ENCODE assay signal across 18 cellular contexts in the genomic region with DNA sequence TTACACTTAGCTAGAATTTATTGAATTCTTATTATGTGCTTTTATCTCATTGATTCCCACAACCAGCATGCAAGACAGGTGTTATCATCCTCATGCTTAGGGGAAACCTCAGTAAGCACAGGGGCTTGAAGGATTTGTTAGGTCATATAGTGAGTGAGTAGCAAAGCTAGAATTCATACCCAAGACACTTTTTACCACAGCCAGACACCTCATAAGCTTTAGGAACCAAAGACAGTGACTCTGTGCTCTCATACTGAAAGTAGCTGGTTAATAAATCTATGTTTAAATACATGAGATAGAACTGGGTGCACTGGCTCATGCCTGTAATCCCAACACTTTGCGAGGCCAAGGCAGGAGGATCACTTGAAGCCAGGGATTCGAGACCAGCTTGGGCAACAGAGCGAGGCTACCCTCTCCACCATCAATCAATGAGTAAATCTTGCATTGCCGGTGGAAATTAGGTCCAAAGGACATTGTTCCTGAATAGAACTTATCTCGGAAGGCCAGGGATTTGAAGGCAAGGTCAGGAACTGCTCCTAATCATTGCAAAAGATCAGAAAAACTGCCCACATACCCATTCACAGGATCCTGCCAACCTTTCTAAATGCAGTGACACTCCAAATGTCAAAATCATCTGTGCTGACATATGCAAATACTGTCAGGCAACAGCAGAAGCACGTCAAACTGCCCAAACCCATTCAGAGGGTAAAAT.
DNase-seq lines count a peak whose midpoint lies in the region; ATAC-seq and TF ChIP-seq lines count a peak whose summit lies in the region.
"Had no signal": no experiment of that assay in that cellular context is flagged by ENCODE, and none has a peak within 500 bp of the region (broad histone marks: within the 10 kb centered on the region; RNA-seq: fewer than 3 reads in every experiment).

No MANE protein-coding gene starts in this region.

- H3K4me1 Mint-ChIP-seq in mesothelial cell of epicardium, result peaks cover 27% of the 10 kb centered on the region
- H3K4me1 Mint-ChIP-seq: activated naive CD8-positive, alpha-beta T cell treated with anti-CD3 and anti-CD28 coated beads, Interleukin-2, amount 10 ng/mL, durations not matched to agents 7 days and 5 days had no signal

- no peak overlapping the region for H3K27ac Mint-ChIP-seq in mesothelial cell of epicardium
- H3K27ac Mint-ChIP-seq: activated naive CD8-positive, alpha-beta T cell treated with anti-CD3 and anti-CD28 coated beads, Interleukin-2, amount 10 ng/mL, durations not matched to agents 7 days and 5 days; CD4-positive, alpha-beta T cell had no signal

- H3K4me3 ChIP-seq in neural cell (ENCODE audit: low read length) (no peak overlapping the region), ovary (no peak overlapping the region)
- H3K4me3 ChIP-seq: lung, spleen, thoracic aorta had no signal

- no peak overlapping the region for H2AFZ ChIP-seq in neural cell (ENCODE audit: low read depth, low read length)

- H3K4me2 ChIP-seq in neural cell (ENCODE audit: low read length), result no peak overlapping the region
- H3K4me2 ChIP-seq: KMS-11 had no signal

- no peaks in the 10 kb centered on the region for H3K79me2 ChIP-seq in neural cell (replicated peaks; ENCODE audit: insufficient read depth, low read length)

- WGBS in ovary, 3 donors, result 79 to 90% (median 86%) methylated on average over 6 of the region's 6 CpGs

- peak; percentile 90 for ATAC-seq in GM19043 (IDR thresholded peaks at IDR 0.05; ENCODE audit: low read depth, unreplicated experiment)
- peak; percentile 71 for ATAC-seq in HG02588 (IDR thresholded peaks at IDR 0.05; ENCODE audit: unreplicated experiment)
- peak; percentile 90 for ATAC-seq in HG03460 (IDR thresholded peaks at IDR 0.05; ENCODE audit: unreplicated experiment)

- H3K27me3 Mint-ChIP-seq in mesothelial cell of epicardium (ENCODE audit: low read depth), result no peaks in the 10 kb centered on the region

- H3K9me3 ChIP-seq in neural cell (ENCODE audit: low read length) (no peaks in the 10 kb centered on the region), ovary (no peaks in the 10 kb centered on the region)
- H3K9me3 ChIP-seq: neutrophil, spleen, thoracic aorta had no signal

- H3K27ac ChIP-seq in neural cell (ENCODE audit: low read length) (peak overlapping the region; percentile 23), ovary (no peak overlapping the region)
- H3K27ac ChIP-seq: epithelial cell of prostate, KMS-11, neutrophil, spleen had no signal

- peaks cover 3% of the 10 kb centered on the region for H3K4me1 ChIP-seq in ovary (ENCODE audit: insufficient read depth)

- H3K9me3 Mint-ChIP-seq in mesothelial cell of epicardium, result no peaks in the 10 kb centered on the region
- H3K9me3 Mint-ChIP-seq: activated naive CD8-positive, alpha-beta T cell treated with anti-CD3 and anti-CD28 coated beads, Interleukin-2, amount 10 ng/mL, durations not matched to agents 7 days and 5 days; CD4-positive, alpha-beta T cell had no signal

- H3K27me3 ChIP-seq in neural cell (ENCODE audit: insufficient read depth, low read depth, low read length) (no peaks in the 10 kb centered on the region), ovary (no peaks in the 10 kb centered on the region)
- H3K27me3 ChIP-seq: neutrophil, spleen had no signal

- intact Hi-C loops in ovary (cut with DNase I), result no loop called here

- H3F3A ChIP-seq in neural cell (ENCODE audit: insufficient read depth, low read length, poor library complexity, severe bottlenecking), result peaks cover 4% of the 10 kb centered on the region

- H3K36me3 ChIP-seq in neural cell (ENCODE audit: insufficient read depth, low read length) (no peaks in the 10 kb centered on the region), ovary (no peaks in the 10 kb centered on the region)
- H3K36me3 ChIP-seq: neutrophil, spleen, thoracic aorta had no signal

- TF ChIP-seq RAD21 in neural cell (conservative IDR thresholded peaks at IDR 0.05), result no peak

- DNase-seq in NCI-H774 (lab: John Stamatoyannopoulos, UW) (no peak), ovary (no peak), mesothelial cell of epicardium (ENCODE audit: low spot score in 2 of 2, unreplicated experiment in 2 of 2) (no peak)
- DNase-seq: activated naive CD8-positive, alpha-beta T cell treated with anti-CD3 and anti-CD28 coated beads, Interleukin-2, amount 10 ng/mL, durations not matched to agents 7 days and 5 days; CD4-positive, alpha-beta T cell; cerebellar nuclear complex; NCI-H2029; SIG-M5; spleen had no signal

- no peaks in the 10 kb centered on the region for H4K20me1 ChIP-seq in neural cell (ENCODE audit: insufficient read depth)

- H3K9me2 ChIP-seq in neural cell (ENCODE audit: insufficient read depth, low read length), result no peaks in the 10 kb centered on the region

- TF ChIP-seq POLR2A in ovary (IDR thresholded peaks at IDR 0.05), result no peak

- peaks cover 8% of the 10 kb centered on the region for H3K36me3 Mint-ChIP-seq in mesothelial cell of epicardium
- H3K36me3 Mint-ChIP-seq: activated naive CD8-positive, alpha-beta T cell treated with anti-CD3 and anti-CD28 coated beads, Interleukin-2, amount 10 ng/mL, durations not matched to agents 7 days and 5 days had no signal

- no peak for TF ChIP-seq CTCF in neural cell (IDR thresholded peaks at IDR 0.05; ENCODE audit: poor library complexity, severe bottlenecking)
- TF ChIP-seq CTCF in ovary (IDR thresholded peaks at IDR 0.05), result no peak
- no peak for TF ChIP-seq CTCF in mesothelial cell of epicardium (IDR thresholded peaks at IDR 0.05; ENCODE audit: unreplicated experiment)

- no peak overlapping the region for H3K9ac ChIP-seq in neural cell (ENCODE audit: low read length)
- H3K9ac ChIP-seq: KMS-11 had no signal

- no peak overlapping the region for H3K4me3 Mint-ChIP-seq in mesothelial cell of epicardium
- H3K4me3 Mint-ChIP-seq: activated naive CD8-positive, alpha-beta T cell treated with anti-CD3 and anti-CD28 coated beads, Interleukin-2, amount 10 ng/mL, durations not matched to agents 7 days and 5 days; CD4-positive, alpha-beta T cell had no signal

- peak; percentile 53 for TF ChIP-seq EP300 in neural cell (conservative IDR thresholded peaks at IDR 0.05; ENCODE audit: poor library complexity, severe bottlenecking)
- TF ChIP-seq EP300 in ovary (IDR thresholded peaks at IDR 0.05), result no peak

TF ChIP-seq in neural cell, 6 proteins besides CTCF, POLR2A, EP300 and RAD21:
- TF ChIP-seq EZH2 (IDR thresholded peaks at IDR 0.05; ENCODE audit: borderline replicate concordance, insufficient read depth, low read length, poor library complexity, severe bottlenecking) (no peak), POLR2AphosphoS5 (IDR thresholded peaks at IDR 0.05) (no peak), TAF1 (IDR thresholded peaks at IDR 0.05; ENCODE audit: low read depth) (no peak), MXI1 (conservative IDR thresholded peaks at IDR 0.05; ENCODE audit: poor library complexity, severe bottlenecking) (no peak), SMC3 (conservative IDR thresholded peaks at IDR 0.05; ENCODE audit: poor library complexity) (no peak)
- TF ChIP-seq, protein P1, sequence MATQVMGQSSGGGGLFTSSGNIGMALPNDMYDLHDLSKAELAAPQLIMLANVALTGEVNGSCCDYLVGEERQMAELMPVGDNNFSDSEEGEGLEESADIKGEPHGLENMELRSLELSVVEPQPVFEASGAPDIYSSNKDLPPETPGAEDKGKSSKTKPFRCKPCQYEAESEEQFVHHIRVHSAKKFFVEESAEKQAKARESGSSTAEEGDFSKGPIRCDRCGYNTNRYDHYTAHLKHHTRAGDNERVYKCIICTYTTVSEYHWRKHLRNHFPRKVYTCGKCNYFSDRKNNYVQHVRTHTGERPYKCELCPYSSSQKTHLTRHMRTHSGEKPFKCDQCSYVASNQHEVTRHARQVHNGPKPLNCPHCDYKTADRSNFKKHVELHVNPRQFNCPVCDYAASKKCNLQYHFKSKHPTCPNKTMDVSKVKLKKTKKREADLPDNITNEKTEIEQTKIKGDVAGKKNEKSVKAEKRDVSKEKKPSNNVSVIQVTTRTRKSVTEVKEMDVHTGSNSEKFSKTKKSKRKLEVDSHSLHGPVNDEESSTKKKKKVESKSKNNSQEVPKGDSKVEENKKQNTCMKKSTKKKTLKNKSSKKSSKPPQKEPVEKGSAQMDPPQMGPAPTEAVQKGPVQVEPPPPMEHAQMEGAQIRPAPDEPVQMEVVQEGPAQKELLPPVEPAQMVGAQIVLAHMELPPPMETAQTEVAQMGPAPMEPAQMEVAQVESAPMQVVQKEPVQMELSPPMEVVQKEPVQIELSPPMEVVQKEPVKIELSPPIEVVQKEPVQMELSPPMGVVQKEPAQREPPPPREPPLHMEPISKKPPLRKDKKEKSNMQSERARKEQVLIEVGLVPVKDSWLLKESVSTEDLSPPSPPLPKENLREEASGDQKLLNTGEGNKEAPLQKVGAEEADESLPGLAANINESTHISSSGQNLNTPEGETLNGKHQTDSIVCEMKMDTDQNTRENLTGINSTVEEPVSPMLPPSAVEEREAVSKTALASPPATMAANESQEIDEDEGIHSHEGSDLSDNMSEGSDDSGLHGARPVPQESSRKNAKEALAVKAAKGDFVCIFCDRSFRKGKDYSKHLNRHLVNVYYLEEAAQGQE (IDR thresholded peaks at IDR 0.05; ENCODE audit: borderline replicate concordance), result no peak
